8 cellular contexts compared by ENCODE assay signal in the genomic region with DNA sequence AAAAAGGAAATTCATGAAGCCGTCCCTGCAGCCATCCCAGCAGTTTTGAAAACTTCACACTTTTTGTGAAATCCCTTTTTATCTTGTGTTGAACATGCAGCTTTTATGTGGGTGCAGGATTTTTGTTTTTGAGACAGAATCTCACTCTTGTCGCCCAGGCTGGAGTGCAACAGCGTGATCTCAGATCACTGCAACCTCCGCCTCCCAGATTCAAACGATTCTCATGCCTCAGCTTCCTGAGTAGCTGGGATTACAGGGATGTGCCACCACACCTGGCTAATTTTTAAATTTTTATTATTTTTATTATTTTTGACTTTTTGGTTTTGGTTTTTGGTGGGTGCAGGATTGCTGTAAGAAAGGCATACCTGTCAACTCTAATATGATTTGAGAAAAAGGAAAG.
"Had no signal": no experiment of that assay in that cellular context is flagged by ENCODE, and none has a peak within 500 bp of the region (broad histone marks: within the 10 kb centered on the region; RNA-seq: fewer than 3 reads in every experiment).

No MANE protein-coding gene starts in this region.

- H3K4me3 ChIP-seq: GM23248, HAP-1 had no signal

- H3K27ac ChIP-seq: GM23248 had no signal

- H3K4me1 ChIP-seq: HAP-1 had no signal

- H3K27ac Mint-ChIP-seq: HFFc6 had no signal

- DNase-seq: GM23248, GOT3, H7, H9, HCEC 1CT, HFFc6 had no signal

- ATAC-seq: HCT116 had no signal

- H2AFZ ChIP-seq: GM23248 had no signal

- H3K4me3 Mint-ChIP-seq: H9, HFFc6 had no signal

- H3K36me3 ChIP-seq: HAP-1 had no signal

- H3K9me3 Mint-ChIP-seq: H9 had no signal
